Comparison of ENCODE assay signal across 23 cellular contexts in genomic region chrX:53039239-53039638, GRCh38.
"Had no signal": no experiment of that assay in that cellular context is flagged by ENCODE, and none has a peak within 500 bp of the region (broad histone marks: within the 10 kb centered on the region; RNA-seq: fewer than 3 reads in every experiment).

No MANE protein-coding gene starts in this region.

- H3K9me3 ChIP-seq: MG63, Peyer's patch, SJCRH30 had no signal

- H3K27ac ChIP-seq: HL-60, PC-9, Peyer's patch, SJCRH30 had no signal

- H3K4me1 ChIP-seq: Peyer's patch, SJCRH30 had no signal

- H3K36me3 ChIP-seq: MG63, Peyer's patch, SJCRH30 had no signal

- H2AFZ ChIP-seq: PC-9 had no signal

- ATAC-seq: Right ventricle myocardium inferior, SK-N-SH treated with all-trans-retinoic acid at 6 μM for 48 hours had no signal

- H3K4me2 ChIP-seq: PC-9 had no signal

- FAIRE-seq: HTR-8/SVneo had no signal

- H3K27me3 ChIP-seq: MG63, Peyer's patch, SJCRH30 had no signal

- DNase-seq: Karpas-422, KG1, MG63, NCI-H1092, NCI-H1105 treated with DMSO at 0.1 percent for 48 hours, NCI-H1417 treated with DMSO at 0.1 percent for 48 hours, NCI-H146, NCI-H1694 treated with DMSO at 0.1 percent for 48 hours, NCI-H1930, NCI-H2081, NCI-H2107, NCI-H2227 treated with DMSO at 0.1 percent for 48 hours, NCI-H524 treated with DMSO at 0.1 percent for 48 hours, NCI-H69, NCI-H774, PC-9, Peyer's patch, SHP77 treated with DMSO at 0.1 percent for 48 hours, SJCRH30 had no signal

- H3K4me3 ChIP-seq: MG63, PC-9, Peyer's patch, SJCRH30 had no signal
